In genomic region chr22:43142881-43143562, GRCh38 we compare ENCODE assay signal across 8 cellular contexts. TPM values are rescaled to one million over a fixed set of nuclear protein-coding genes. Genes with fewer than 3 reads are reported as not detected.
DNase-seq lines count a peak whose midpoint lies in the region; ATAC-seq and TF ChIP-seq lines count a peak whose summit lies in the region.

MCAT (minus strand) TSS chr22:43143398; CDS start chr22:43143348, 50 bp downstream.

- H3K4me1 ChIP-seq in A673 (ENCODE audit: insufficient read depth, low read length, poor library complexity, severe bottlenecking) (peaks cover 9% of the 10 kb centered on the region), colonic mucosa (peaks cover 8% of the 10 kb centered on the region)

- BruUV-seq in A673 (replicated peaks; lab: Mats Ljungman, UMichigan) = TSS peak; percentile 65

- no peaks in the 10 kb centered on the region for H3K27me3 Mint-ChIP-seq in activated CD4-positive, alpha-beta T cell treated with anti-CD3 and anti-CD28 coated beads, Interleukin-2, amount 10 ng/mL, durations not matched to agents 24 days and 14 days

- intact Hi-C loops in A673 (cut with micrococcal nuclease; ENCODE audit: unreplicated experiment) (no loop called here), colonic mucosa (cut with DNase I) (no loop called here)
- intact Hi-C loops in activated CD4-positive, alpha-beta T cell treated with anti-CD3 and anti-CD28 coated beads, Interleukin-2, amount 10 ng/mL, durations not matched to agents 24 days and 14 days (cut with micrococcal nuclease) = loop anchor here (1.0 to 5.0 kb wide), 3 partner anchors 9 to 531 kb away; partner anchors contain the start of genes POLDIP3 and TTLL12

- H3K27ac Mint-ChIP-seq in activated CD4-positive, alpha-beta T cell treated with anti-CD3 and anti-CD28 coated beads, Interleukin-2, amount 10 ng/mL, durations not matched to agents 24 days and 14 days = peak within 1 kb of the TSS; percentile 95

- peaks cover 24% of the 10 kb centered on the region for H3K36me3 ChIP-seq in A673 (ENCODE audit: insufficient read depth, low read length, poor library complexity, severe bottlenecking)
- no peaks in the 10 kb centered on the region for H3K36me3 ChIP-seq in colonic mucosa

- peak; percentile 91 for DNase-seq in A673 (ENCODE audit: low spot score)
- peak; percentile 9 for DNase-seq in NCI-H524 treated with DMSO at 0.1 percent for 48 hours (lab: John Stamatoyannopoulos, UW)
- DNase-seq in activated CD4-positive, alpha-beta T cell treated with anti-CD3 and anti-CD28 coated beads, Interleukin-2, amount 10 ng/mL, durations not matched to agents 24 days and 14 days = peak; percentile 97
- peak; percentile 85 for DNase-seq in colonic mucosa
- peak; percentile 94 for DNase-seq in left kidney (ENCODE audit: low read depth, low spot score)
- DNase-seq in stimulated activated CD4-positive, alpha-beta T cell treated with anti-CD3 and anti-CD28 coated beads, Interleukin-1b, Interleukin-23, amount 100 ng/mL, for 4 hours (ENCODE audit: low read depth in 2 of 2) = peak; percentile 66 to 77

- H3K27me3 ChIP-seq in A673 (replicated peaks; ENCODE audit: insufficient read depth, low read depth, low read length, poor library complexity) (no peaks in the 10 kb centered on the region), colonic mucosa (no peaks in the 10 kb centered on the region)

- H3K9me3 Mint-ChIP-seq in activated CD4-positive, alpha-beta T cell treated with anti-CD3 and anti-CD28 coated beads, Interleukin-2, amount 10 ng/mL, durations not matched to agents 24 days and 14 days = no peaks in the 10 kb centered on the region

- H3K4me1 Mint-ChIP-seq in activated CD4-positive, alpha-beta T cell treated with anti-CD3 and anti-CD28 coated beads, Interleukin-2, amount 10 ng/mL, durations not matched to agents 24 days and 14 days = peaks cover 24% of the 10 kb centered on the region

- TF ChIP-seq CTCF in A673 (conservative IDR thresholded peaks at IDR 0.05; ENCODE audit: low read depth, low read length) = no peak
- no peak for TF ChIP-seq CTCF in colonic mucosa (IDR thresholded peaks at IDR 0.05)

- H3K36me3 Mint-ChIP-seq in activated CD4-positive, alpha-beta T cell treated with anti-CD3 and anti-CD28 coated beads, Interleukin-2, amount 10 ng/mL, durations not matched to agents 24 days and 14 days (ENCODE audit: low read depth) = peaks cover 21% of the 10 kb centered on the region

- H3K4me3 Mint-ChIP-seq in activated CD4-positive, alpha-beta T cell treated with anti-CD3 and anti-CD28 coated beads, Interleukin-2, amount 10 ng/mL, durations not matched to agents 24 days and 14 days = peak within 1 kb of the TSS; percentile 90

- H3K27ac ChIP-seq in A673 (ENCODE audit: low read depth, low read length, poor library complexity, severe bottlenecking) (peak within 1 kb of the TSS; percentile 91), colonic mucosa (peak within 1 kb of the TSS; percentile 49)

- CTCF ChIA-PET in A673 (lab: Charles Lee) = no interaction called here

- peak; percentile 39 for ATAC-seq in GM18870 (IDR thresholded peaks at IDR 0.05; ENCODE audit: unreplicated experiment)
- peak; percentile 80 for ATAC-seq in HG03139 (IDR thresholded peaks at IDR 0.05; ENCODE audit: unreplicated experiment)

- H3K4me3 ChIP-seq in A673 (ENCODE audit: low read depth, low read length, poor library complexity, severe bottlenecking) (peak within 1 kb of the TSS; percentile 88), colonic mucosa (peak within 1 kb of the TSS; percentile 91)

- POLR2A ChIA-PET in A673 (lab: Charles Lee; ENCODE audit: low non-redundant PET) = no interaction called here

- peak within 1 kb of the TSS; percentile 79 to 91 for H3K9ac ChIP-seq in colonic mucosa (ENCODE audit: low read depth in 2 of 2, low read length in 2 of 2)

- H3K9me3 ChIP-seq in A673 (ENCODE audit: low read depth, low read length, poor library complexity, severe bottlenecking) (no peaks in the 10 kb centered on the region), colonic mucosa (no peaks in the 10 kb centered on the region)

RNA-seq across cellular contexts. Expression of gene MCAT, which starts in this region (rescaled TPM):
- total RNA-seq in A673 (2021) = 31.6 and 32.2 TPM in 2 replicates
- 20.9 and 24.3 TPM in 2 replicates for total RNA-seq in activated CD4-positive, alpha-beta T cell treated with anti-CD3 and anti-CD28 coated beads, Interleukin-2, amount 10 ng/mL, durations not matched to agents 24 days and 14 days
- total RNA-seq in colonic mucosa = 10 to 100 TPM; 17.9 to 35.1 TPM

Comparison
In these comparisons a context has a peak if more than half of its experiments do, and no peak if none do; other contexts are left out.
1. Peak in every context shown above with its lines: DNase-seq, ATAC-seq, H3K4me3 ChIP-seq and H3K27ac ChIP-seq.
2. DNase-seq: peak in every context shown above with its lines; median percentile 97 in activated CD4-positive, alpha-beta T cell treated with anti-CD3 and anti-CD28 coated beads, Interleukin-2, amount 10 ng/mL, durations not matched to agents 24 days and 14 days; 94 in left kidney; 91 in A673; 85 in colonic mucosa; 72 in stimulated activated CD4-positive, alpha-beta T cell treated with anti-CD3 and anti-CD28 coated beads, Interleukin-1b, Interleukin-23, amount 100 ng/mL, for 4 hours; 9 in NCI-H524 treated with DMSO at 0.1 percent for 48 hours.